ENCODE assay signal across 23 cellular contexts in the genomic region with DNA sequence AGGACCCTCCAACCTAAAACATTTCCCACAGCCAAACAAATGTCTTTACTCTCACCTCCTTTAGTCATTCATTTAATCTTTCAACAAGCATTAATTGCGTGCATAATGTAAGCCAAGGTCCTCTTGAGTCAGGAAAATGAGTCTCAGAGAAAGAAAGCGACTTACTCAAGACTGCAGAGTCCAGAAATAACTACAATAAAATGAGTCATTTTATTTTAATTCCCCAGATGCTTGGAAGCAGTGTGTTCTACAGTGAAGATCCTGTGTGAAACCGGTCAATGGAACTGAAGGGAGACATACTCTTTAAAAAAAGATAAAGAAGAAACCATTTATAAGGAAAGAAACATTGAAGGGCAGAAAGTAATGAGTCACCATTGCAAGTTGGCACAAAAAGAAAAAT.
"Had no signal": no experiment of that assay in that cellular context is flagged by ENCODE, and none has a peak within 500 bp of the region (broad histone marks: within the 10 kb centered on the region; RNA-seq: fewer than 3 reads in every experiment).

No MANE protein-coding gene starts in this region.

- H3K27me3 Mint-ChIP-seq: activated CD8-positive, alpha-beta T cell treated with anti-CD3 and anti-CD28 coated beads for 36 hours; activated naive CD8-positive, alpha-beta T cell treated with anti-CD3 and anti-CD28 coated beads for 36 hours; T-cell had no signal

- H3K36me3 Mint-ChIP-seq: activated naive CD8-positive, alpha-beta T cell treated with anti-CD3 and anti-CD28 coated beads for 36 hours; memory B cell; T-cell had no signal

- H3K4me1 ChIP-seq: breast epithelium, foreskin keratinocyte, heart left ventricle, left lung, tibial nerve had no signal

- H3K9me3 Mint-ChIP-seq: activated naive CD8-positive, alpha-beta T cell treated with anti-CD3 and anti-CD28 coated beads for 36 hours had no signal

- H3K4me3 Mint-ChIP-seq: activated CD8-positive, alpha-beta T cell treated with anti-CD3 and anti-CD28 coated beads for 36 hours; activated naive CD8-positive, alpha-beta T cell treated with anti-CD3 and anti-CD28 coated beads for 36 hours; activated T-cell treated with anti-CD3 and anti-CD28 coated beads, Interleukin-2, amount 50 U/mL, for 72 hours; endodermal cell; memory B cell; nephron; T-cell had no signal

- FAIRE-seq: islet of Langerhans had no signal

- ATAC-seq: activated CD8-positive, alpha-beta T cell treated with anti-CD3 and anti-CD28 coated beads for 36 hours; activated T-cell treated with anti-CD3 and anti-CD28 coated beads, Interleukin-2, amount 50 U/mL, for 72 hours; foreskin keratinocyte; heart left ventricle; left lung; T-cell had no signal

- H3K9me3 ChIP-seq: breast epithelium, heart left ventricle, ovary had no signal

- H3K36me3 ChIP-seq: breast epithelium, heart left ventricle, left lung, ovary, tibial nerve had no signal

- H3K27ac ChIP-seq: breast epithelium, foreskin keratinocyte, heart left ventricle, left lung, ovary, skin epidermis, tibial nerve had no signal

- H3K27me3 ChIP-seq: breast epithelium, foreskin keratinocyte, heart left ventricle, left lung, ovary, tibial nerve had no signal

- DNase-seq: activated CD4-positive, alpha-beta T cell treated with anti-CD3 and anti-CD28 coated beads for 1 hour; activated CD8-positive, alpha-beta memory T cell treated with anti-CD3 and anti-CD28 coated beads, Interleukin-2, amount 50 U/mL, for 4 hours; activated CD8-positive, alpha-beta T cell treated with anti-CD3 and anti-CD28 coated beads for 36 hours; activated gamma-delta T cell treated with Interleukin-2 at 50 U/mL for 16 hours; activated naive CD8-positive, alpha-beta T cell treated with anti-CD3 and anti-CD28 coated beads for 36 hours; activated T-cell treated with anti-CD3 and anti-CD28 coated beads, Interleukin-2, amount 50 U/mL, for 72 hours; dermis blood vessel endothelial cell; endodermal cell; erythroblast; foreskin keratinocyte; heart left ventricle; left lung; ovary; retina; stimulated activated CD4-positive, alpha-beta T cell treated with anti-CD3 and anti-CD28 coated beads, Interleukin-4, amount 100 ng/mL, for 4 hours; T-cell; T1000 had no signal

- H3K4me1 Mint-ChIP-seq: activated naive CD8-positive, alpha-beta T cell treated with anti-CD3 and anti-CD28 coated beads for 36 hours; memory B cell; nephron; T-cell had no signal

- H3K4me3 ChIP-seq: breast epithelium, heart left ventricle, left lung, ovary, skin epidermis, tibial nerve had no signal

- H3K27ac Mint-ChIP-seq: activated CD8-positive, alpha-beta T cell treated with anti-CD3 and anti-CD28 coated beads for 36 hours; activated naive CD8-positive, alpha-beta T cell treated with anti-CD3 and anti-CD28 coated beads for 36 hours; activated T-cell treated with anti-CD3 and anti-CD28 coated beads, Interleukin-2, amount 50 U/mL, for 72 hours; endodermal cell; memory B cell; nephron; T-cell had no signal
